ENCODE assay signal across 8 cellular contexts in the genomic region with DNA sequence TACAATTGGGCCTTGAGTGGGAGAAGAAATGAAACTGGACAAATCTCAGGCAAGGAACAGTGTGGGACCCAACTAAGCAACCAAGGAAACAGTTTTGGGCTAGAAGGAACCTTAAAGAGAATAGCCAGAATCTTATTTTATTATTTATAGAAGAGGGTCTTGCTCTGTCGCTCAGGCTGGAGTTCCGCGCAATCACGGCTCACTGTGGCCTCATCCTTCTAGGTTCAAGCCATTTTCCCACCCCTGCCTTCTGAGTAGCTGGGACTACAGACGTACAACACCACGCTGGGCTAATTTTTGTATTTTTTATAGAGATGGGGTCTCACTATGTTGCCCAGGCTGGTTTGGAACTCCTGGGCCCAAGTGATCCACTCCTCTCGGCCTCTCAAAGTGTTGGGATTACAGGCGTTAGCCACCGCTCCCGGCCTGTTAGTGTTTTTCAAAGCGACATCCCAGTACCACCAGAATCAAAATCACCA. TPM values are rescaled to one million over a fixed set of nuclear protein-coding genes. Genes with fewer than 3 reads are reported as not detected.
DNase-seq lines count a peak whose midpoint lies in the region; ATAC-seq and TF ChIP-seq lines count a peak whose summit lies in the region.

No MANE protein-coding gene starts in this region.

- no peak overlapping the region for H2AK5ac ChIP-seq in mesendoderm (ENCODE audit: low read length)

- H3K9me3 Mint-ChIP-seq in activated naive CD4-positive, alpha-beta T cell treated with anti-CD3 and anti-CD28 coated beads, Interleukin-2, amount 50 U/mL, for 24 hours, result no peaks in the 10 kb centered on the region

- no peak overlapping the region for H2BK5ac ChIP-seq in mesendoderm (ENCODE audit: low read length)

- TF ChIP-seq CTCF in ascending aorta (IDR thresholded peaks at IDR 0.05) (no peak), upper lobe of right lung (IDR thresholded peaks at IDR 0.05) (no peak)

- H3K27ac Mint-ChIP-seq in activated naive CD4-positive, alpha-beta T cell treated with anti-CD3 and anti-CD28 coated beads, Interleukin-2, amount 50 U/mL, for 24 hours, result peak overlapping the region; percentile 95

- H3K79me2 ChIP-seq in mesendoderm (ENCODE audit: control insufficient read depth, insufficient read depth, low read length), result peaks cover 2% of the 10 kb centered on the region

- H3K9me3 ChIP-seq in ascending aorta, result no peaks in the 10 kb centered on the region
- no peaks in the 10 kb centered on the region for H3K9me3 ChIP-seq in upper lobe of right lung

- ATAC-seq in upper lobe of right lung, result no peak
- no peak for ATAC-seq in HG03342 (IDR thresholded peaks at IDR 0.05; ENCODE audit: unreplicated experiment)

- H3K9ac ChIP-seq in mesendoderm (ENCODE audit: low read length), result no peak overlapping the region

- no peak overlapping the region for H3K23ac ChIP-seq in mesendoderm (ENCODE audit: low read length)

- WGBS in mesendoderm (ENCODE audit: extremely low coverage, insufficient coverage, low lambda C conversion rate), result no CpG with 5 or more reads among the region's 11 CpGs

- H2BK15ac ChIP-seq in mesendoderm (replicated peaks; ENCODE audit: low read depth), result no peak overlapping the region

- DNase-seq in activated naive CD4-positive, alpha-beta T cell treated with anti-CD3 and anti-CD28 coated beads, Interleukin-2, amount 50 U/mL, for 16 hours, result no peak
- no peak for DNase-seq in ascending aorta (ENCODE audit: low spot score in 2 of 2)
- DNase-seq in mesendoderm, result no peak
- DNase-seq in upper lobe of right lung, result no peak
- DNase-seq in SIG-M5 treated with dmso at 0.1 percent for 504 hours (lab: John Stamatoyannopoulos, UW; ENCODE audit: unreplicated experiment), result no peak
- DNase-seq in retina, result no peak

- H3K27me3 ChIP-seq in ascending aorta (no peaks in the 10 kb centered on the region), mesendoderm (ENCODE audit: insufficient read depth, low read length, poor library complexity) (no peaks in the 10 kb centered on the region), upper lobe of right lung (no peaks in the 10 kb centered on the region)

- H3K27ac ChIP-seq in ascending aorta (peak overlapping the region; percentile 60 to 80), mesendoderm (ENCODE audit: low read depth, low read length) (no peak overlapping the region), upper lobe of right lung (peak overlapping the region; percentile 67)

- H4K8ac ChIP-seq in mesendoderm (ENCODE audit: low read depth, low read length), result no peak overlapping the region

- H3K56ac ChIP-seq in mesendoderm (ENCODE audit: low read length), result no peak overlapping the region

- H3K36me3 ChIP-seq in ascending aorta (no peaks in the 10 kb centered on the region), mesendoderm (ENCODE audit: control insufficient read depth, insufficient read depth, low read length) (no peaks in the 10 kb centered on the region), upper lobe of right lung (no peaks in the 10 kb centered on the region)

- peak overlapping the region; percentile 91 for H3K4me3 Mint-ChIP-seq in activated naive CD4-positive, alpha-beta T cell treated with anti-CD3 and anti-CD28 coated beads, Interleukin-2, amount 50 U/mL, for 24 hours

- H3K79me1 ChIP-seq in mesendoderm (ENCODE audit: low read length), result peaks cover 1% of the 10 kb centered on the region

- H3K36me3 Mint-ChIP-seq in activated naive CD4-positive, alpha-beta T cell treated with anti-CD3 and anti-CD28 coated beads, Interleukin-2, amount 50 U/mL, for 24 hours, result peaks cover 8% of the 10 kb centered on the region

- H3K4me3 ChIP-seq in ascending aorta (peak overlapping the region in 1 of 2 donors; percentile 74), mesendoderm (ENCODE audit: low read length) (no peak overlapping the region), upper lobe of right lung (peak overlapping the region; percentile 71)

- no peak overlapping the region for H3K4me2 ChIP-seq in mesendoderm (ENCODE audit: low read length)

- H2BK120ac ChIP-seq in mesendoderm (ENCODE audit: low read depth, low read length), result no peak overlapping the region

- peaks cover 60% of the 10 kb centered on the region for H3K4me1 Mint-ChIP-seq in activated naive CD4-positive, alpha-beta T cell treated with anti-CD3 and anti-CD28 coated beads, Interleukin-2, amount 50 U/mL, for 24 hours

- intact Hi-C loops in ascending aorta (cut with DNase I) (loop anchor here (10.0 kb wide), 1 partner anchor 51 kb away; a partner anchor contains a TSS), upper lobe of right lung (cut with DNase I) (no loop called here)

- H3K18ac ChIP-seq in mesendoderm (ENCODE audit: low read length), result no peak overlapping the region

- peaks cover 9 to 18% of the 10 kb centered on the region in 2 donors for H3K4me1 ChIP-seq in ascending aorta
- H3K4me1 ChIP-seq in mesendoderm (ENCODE audit: control insufficient read depth, low read depth, low read length), result no peaks in the 10 kb centered on the region
- peaks cover 37% of the 10 kb centered on the region for H3K4me1 ChIP-seq in upper lobe of right lung

- peak overlapping the region; percentile 87 for H4K5ac ChIP-seq in mesendoderm (ENCODE audit: low read length)

- H3K27me3 Mint-ChIP-seq in activated naive CD4-positive, alpha-beta T cell treated with anti-CD3 and anti-CD28 coated beads, Interleukin-2, amount 50 U/mL, for 24 hours, result no peaks in the 10 kb centered on the region

- H3K4ac ChIP-seq in mesendoderm (ENCODE audit: low read depth, low read length), result no peak overlapping the region

RNA-seq across cellular contexts. Expression of a gene that starts 0.7 kb away (rescaled TPM):
- total RNA-seq in ascending aorta (5.2 TPM), upper lobe of right lung (6.2 TPM)
- 21.7 TPM for polyA plus RNA-seq in mesendoderm (2013, experiment 1 of 2)
- polyA plus RNA-seq in mesendoderm (2013, experiment 2 of 2), result 20.6 TPM

RNA-seq across cellular contexts. Expression of a gene that starts 1.6 kb away (rescaled TPM):
- total RNA-seq in ascending aorta (14.8 TPM), upper lobe of right lung (21.0 TPM)
- polyA plus RNA-seq in mesendoderm (2013, experiment 1 of 2), result 33.7 TPM
- 33.9 TPM for polyA plus RNA-seq in mesendoderm (2013, experiment 2 of 2)

RNA-seq across cellular contexts. Expression of a gene that starts 25.7 kb away (rescaled TPM):
- 20.2 TPM for total RNA-seq in ascending aorta
- polyA plus RNA-seq in mesendoderm (2013, experiment 1 of 2), result 337 TPM
- polyA plus RNA-seq in mesendoderm (2013, experiment 2 of 2), result 331 TPM
- 11.3 TPM for total RNA-seq in upper lobe of right lung

RNA-seq across cellular contexts. Expression of a gene that starts 26.0 kb away (rescaled TPM):
- total RNA-seq in ascending aorta, result not detected
- polyA plus RNA-seq in mesendoderm (2013, experiment 1 of 2), result 0.08 TPM
- polyA plus RNA-seq in mesendoderm (2013, experiment 2 of 2), result 0.10 TPM
- not detected for total RNA-seq in upper lobe of right lung

RNA-seq across cellular contexts. Expression of a gene that starts 33.9 kb away (rescaled TPM):
- total RNA-seq in ascending aorta, result 733 TPM
- polyA plus RNA-seq in mesendoderm (2013, experiment 1 of 2), result 1,336 TPM
- polyA plus RNA-seq in mesendoderm (2013, experiment 2 of 2), result 1,339 TPM
- total RNA-seq in upper lobe of right lung, result 769 TPM
